In genomic region chr11:102940714-102941588, GRCh38 we compare ENCODE assay signal across 1 cellular context.
TF ChIP-seq lines count a peak whose summit lies in the region.

No MANE protein-coding gene starts in this region.

TF ChIP-seq in H1, 55 proteins besides CTCF, POLR2A, EP300 and RAD21:
- no peak for TF ChIP-seq SRF (IDR thresholded peaks at IDR 0.05; ENCODE audit: low read depth, low read length)
- 0 out of 2 replicates have a peak, but pooled peaks have one; percentile 13 for TF ChIP-seq CREB1 (IDR thresholded peaks at IDR 0.05)
